ENCODE assay signal across 1 cellular context in genomic region chr2:240033330-240033678, GRCh38.
TF ChIP-seq lines count a peak whose summit lies in the region.

No MANE protein-coding gene starts in this region.

TF ChIP-seq in GM23338, 12 proteins besides CTCF, POLR2A, EP300 and RAD21 (continued from another document):
- TF ChIP-seq ZNF462 (CRISPR knock-in tag; IDR thresholded peaks at IDR 0.05) (no peak), ZNF114 (CRISPR knock-in tag; IDR thresholded peaks at IDR 0.05) (no peak)
TF ChIP-seq in GM23338: peak in this region for 0.
